Comparison of ENCODE assay signal across 8 cellular contexts in the genomic region with DNA sequence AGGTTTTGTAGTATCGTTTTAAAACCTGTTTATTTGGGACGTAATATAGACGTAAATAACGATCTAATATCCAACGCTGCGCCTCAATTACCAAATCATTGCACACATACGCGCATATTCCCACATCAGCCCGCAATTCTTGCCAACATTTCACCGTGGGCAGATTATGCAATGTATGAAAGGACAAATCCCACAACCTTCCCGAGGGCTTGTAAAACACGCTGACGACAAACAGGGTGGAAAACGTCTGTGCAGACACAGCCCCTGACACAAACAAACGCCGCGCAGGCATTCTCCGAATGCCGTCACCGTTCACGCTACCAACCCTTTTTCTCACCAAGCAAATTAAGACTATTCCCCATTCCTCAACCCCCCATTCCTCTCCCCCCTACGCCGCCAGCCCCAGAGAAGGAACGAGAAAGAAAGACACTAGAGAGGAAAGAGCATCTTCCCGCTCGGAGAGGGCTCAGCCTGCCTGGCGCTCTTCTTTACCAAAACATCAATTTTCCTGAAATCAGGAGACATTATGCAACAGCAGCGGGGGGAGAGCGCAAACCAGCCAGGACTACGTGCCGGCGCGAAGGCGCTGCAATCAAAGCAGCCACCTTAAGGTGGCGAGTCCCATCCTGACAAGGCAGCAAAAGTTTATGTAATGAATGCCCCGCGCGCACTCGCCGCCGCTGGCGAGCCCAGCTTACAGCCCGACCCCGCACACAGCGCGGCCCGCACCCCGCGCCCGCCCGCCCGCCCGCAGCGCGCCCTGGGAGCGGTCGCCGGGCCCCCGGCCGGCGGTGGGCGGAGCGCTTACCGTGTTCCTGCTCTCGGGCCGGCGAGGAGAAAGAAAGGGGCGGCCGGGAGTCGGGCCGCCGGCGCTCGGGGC. TPM values are rescaled to one million over a fixed set of nuclear protein-coding genes. Genes with fewer than 3 reads are reported as not detected.
DNase-seq lines count a peak whose midpoint lies in the region; ATAC-seq and TF ChIP-seq lines count a peak whose summit lies in the region.

No MANE protein-coding gene starts in this region.

- BruUV-seq in Panc1 (replicated peaks; lab: Mats Ljungman, UMichigan), result no TSS peak

- intact Hi-C loops in Panc1 (cut with micrococcal nuclease; ENCODE audit: unreplicated experiment), result no loop called here

- no peaks in the 10 kb centered on the region for H3K27me3 ChIP-seq in Panc1 (ENCODE audit: control insufficient read depth, insufficient read depth, low read length)

- peak overlapping the region; percentile 72 for H3K27ac ChIP-seq in Panc1 (ENCODE audit: low read length)

- H3K9me3 Mint-ChIP-seq in neural crest cell (no peaks in the 10 kb centered on the region), type B pancreatic cell (no peaks in the 10 kb centered on the region)

- no peaks in the 10 kb centered on the region for H3K9me3 ChIP-seq in Panc1 (ENCODE audit: control insufficient read depth, insufficient read depth, low read depth, low read length)

- H3K27ac Mint-ChIP-seq in neural crest cell (ENCODE audit: unreplicated experiment) (peak overlapping the region; percentile 97), type B pancreatic cell (peak overlapping the region; percentile 99)

- TF ChIP-seq CTCF in Panc1 (IDR thresholded peaks at IDR 0.05) (peak; percentile 27; the same call in 1 of the 2 replicates), foreskin fibroblast (IDR thresholded peaks at IDR 0.05; ENCODE audit: low read depth, low read length) (peak; percentile 12), neural crest cell (conservative IDR thresholded peaks at IDR 0.05) (peak; percentile 39), type B pancreatic cell (conservative IDR thresholded peaks at IDR 0.05) (peak; percentile 46)

- CTCF ChIA-PET in Panc1 (lab: Charles Lee), result interaction anchor here (0.6 kb wide), 4 partner anchors 18 to 1126 kb away, joined by 3 to 17 read pairs (median 6); no protein-coding TSS in a partner anchor

- H3K27me3 Mint-ChIP-seq in neural crest cell (ENCODE audit: low read depth), result peaks cover 46% of the 10 kb centered on the region
- peaks cover 23% of the 10 kb centered on the region for H3K27me3 Mint-ChIP-seq in type B pancreatic cell

- in situ Hi-C loops in Panc1 (cut with HindIII; ENCODE audit: low pct_unique_long_range_greater_than_20kb, low sequenced_read_pairs), result no loop called here

- H3K4me1 ChIP-seq in Panc1 (ENCODE audit: control insufficient read depth, insufficient read depth, low read length), result peaks cover 25% of the 10 kb centered on the region

- H3K4me3 ChIP-seq in Panc1 (ENCODE audit: low read depth in 2 of 2, low read length in 2 of 2), result peak overlapping the region; percentile 77 to 82
- H3K4me3 ChIP-seq in foreskin fibroblast (ENCODE audit: low read depth in 1 of 2, low read length in 2 of 2), result peak overlapping the region; percentile 80 to 88

- POLR2A ChIA-PET in Panc1 (lab: Charles Lee), result interaction anchor here (0.5 to 0.7 kb wide), 3 partner anchors 10 to 902 kb away, joined by 8 to 13 read pairs (median 12); no protein-coding TSS in a partner anchor

- H3K36me3 Mint-ChIP-seq in neural crest cell (ENCODE audit: low read depth) (no peaks in the 10 kb centered on the region), type B pancreatic cell (no peaks in the 10 kb centered on the region)

- DNase-seq in C1 segment of cervical spinal cord (lab: John Stamatoyannopoulos, UW) (peak in 12 of 14 donors; percentile 31 to 75 (median 54)), GM19238 (ENCODE audit: insufficient read length, low spot score) (peak; percentile 46), Panc1 (ENCODE audit: low read depth, low spot score) (no peak), foreskin fibroblast (peak; percentile 54 to 80), neural crest cell (ENCODE audit: low read depth, low spot score) (peak; percentile 45), type B pancreatic cell (ENCODE audit: extremely low spot score, unreplicated experiment) (no peak)
- peak in 3 of 4 experiments; percentile 10 to 45 (median 28) for DNase-seq in activated naive CD4-positive, alpha-beta T cell (lab: John Stamatoyannopoulos, UW)

- H3K4me1 Mint-ChIP-seq in neural crest cell (peaks cover 44% of the 10 kb centered on the region), type B pancreatic cell (ENCODE audit: unreplicated experiment) (peaks cover 28% of the 10 kb centered on the region)

- peak overlapping the region; percentile 99 for H3K4me3 Mint-ChIP-seq in neural crest cell
- peak overlapping the region; percentile 97 for H3K4me3 Mint-ChIP-seq in type B pancreatic cell

- ATAC-seq in HG03354 (IDR thresholded peaks at IDR 0.05; ENCODE audit: poor library complexity, severe bottlenecking, unreplicated experiment) (peak; percentile 56), Panc1 (peak; percentile 55)

- no peaks in the 10 kb centered on the region; the same call in 1 of the 2 replicates for H3K36me3 ChIP-seq in Panc1 (ENCODE audit: control insufficient read depth, insufficient read depth, low read length)

RNA-seq across cellular contexts. Expression of a gene that starts 0.6 kb away (rescaled TPM):
- total RNA-seq in Panc1 (2021; ENCODE audit: unreplicated experiment) (13.3 TPM), neural crest cell (16.2 and 16.8 TPM in 2 replicates), type B pancreatic cell (ENCODE audit: low replicate concordance) (30.4 and 71.1 TPM in 2 replicates)
- polyA plus RNA-seq in Panc1 (2012; ENCODE audit: insufficient read length), result 6.9 TPM

Comparison
In these comparisons a context has a peak if more than half of its experiments do, and no peak if none do; other contexts are left out.
1. DNase-seq: peak in C1 segment of cervical spinal cord (12 of 14), GM19238 (single experiment), activated naive CD4-positive, alpha-beta T cell (3 of 4), foreskin fibroblast (2 of 2) and neural crest cell (single experiment); none in Panc1 (single experiment) and type B pancreatic cell (single experiment).
2. Peak in every context shown above with its lines, with median percentiles within 50 percentile points of each other: CTCF ChIP-seq.